Comparison of ENCODE assay signal across 25 cellular contexts in the genomic region with DNA sequence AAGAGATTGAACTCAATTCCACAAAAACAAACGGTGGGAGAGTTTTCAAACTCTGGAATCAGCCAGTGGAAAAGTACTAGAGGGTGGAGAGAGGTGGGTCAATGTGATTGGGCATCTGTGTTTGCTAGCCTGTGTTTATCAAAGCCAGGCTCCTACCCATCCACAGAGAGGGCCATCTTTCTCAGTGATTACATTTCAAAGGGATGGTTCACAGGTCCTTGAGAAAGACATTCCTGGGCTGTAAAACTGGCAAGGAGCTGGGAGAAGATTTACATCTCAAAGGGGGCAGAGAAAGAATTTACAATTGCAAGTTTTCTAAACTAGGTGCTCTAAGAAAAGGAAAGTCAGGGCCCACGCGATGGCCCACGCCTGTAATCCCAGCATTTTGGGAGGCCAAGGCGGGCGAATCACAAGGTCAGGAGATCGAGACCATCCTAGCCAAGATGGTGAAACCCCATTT.
DNase-seq lines count a peak whose midpoint lies in the region; TF ChIP-seq lines count a peak whose summit lies in the region.
"Had no signal": no experiment of that assay in that cellular context is flagged by ENCODE, and none has a peak within 500 bp of the region (broad histone marks: within the 10 kb centered on the region; RNA-seq: fewer than 3 reads in every experiment).

No MANE protein-coding gene starts in this region.

- no peak overlapping the region for H3K9ac ChIP-seq in H9 (ENCODE audit: extremely low read depth, insufficient read length, low read length)

- H3K9me3 Mint-ChIP-seq in H9 = peaks cover 27 to 33% of the 10 kb centered on the region in 2 experiments
- H3K9me3 Mint-ChIP-seq: activated T-helper 1 cell treated with anti-CD3 and anti-CD28 coated beads, Interleukin-12 subunit alpha, Interleukin-12 subunit beta, Interleukin-2, Interleukin-4 antibody, amounts not matched to agents 30 ng/mL and 10 ng/mL and 1 ng/mL, durations not matched to agents 14 hours and 24 hours and 36 hours had no signal

- no peak overlapping the region for H2AFZ ChIP-seq in H9 (ENCODE audit: low read length)

- H4K8ac ChIP-seq in H9 (replicated peaks; ENCODE audit: insufficient read length, low read depth, low read length) = no peak overlapping the region

- no peak overlapping the region for H3K18ac ChIP-seq in H9 (ENCODE audit: insufficient read length, low read depth, low read length)

- peak overlapping the region; percentile 92 to 99 (median 97) for H3K27ac Mint-ChIP-seq in H9
- H3K27ac Mint-ChIP-seq: activated T-helper 1 cell treated with anti-CD3 and anti-CD28 coated beads, Interleukin-12 subunit alpha, Interleukin-12 subunit beta, Interleukin-2, Interleukin-4 antibody, amounts not matched to agents 30 ng/mL and 10 ng/mL and 1 ng/mL, durations not matched to agents 14 hours and 24 hours and 36 hours; nephron; T-helper 17 cell had no signal

- peak; percentile 94 for DNase-seq in H9
- peak; percentile 4 for DNase-seq in astrocyte of the hippocampus (ENCODE audit: low read depth, low spot score)
- DNase-seq in iPS-NIHi7 (ENCODE audit: extremely low spot score) = peak; percentile 91
- DNase-seq in sigmoid colon = peak; percentile 68
- no peak for DNase-seq in stimulated activated CD4-positive, alpha-beta T cell treated with anti-CD3 and anti-CD28 coated beads, Interleukin-1b, Interleukin-23, amount 100 ng/mL, for 48 hours
- DNase-seq in DMS53 (lab: John Stamatoyannopoulos, UW) = no peak
- no peak for DNase-seq in NCI-H1436 treated with DMSO at 0.1 percent for 48 hours (lab: John Stamatoyannopoulos, UW)
- DNase-seq: activated CD4-positive, alpha-beta T cell treated with anti-CD3 and anti-CD28 coated beads for 4 hours; activated naive CD4-positive, alpha-beta T cell treated with anti-CD3 and anti-CD28 coated beads, Interleukin-2, amount 50 U/mL, for 16 hours; dorsolateral prefrontal cortex; foreskin keratinocyte; hippocampal formation; left colon; MG63; midbrain; NCI-H1436; NCI-H524; T-helper 17 cell; upper lobe of right lung had no signal

- no CpG with 5 or more reads among the region's 7 CpGs for WGBS in H9 (ENCODE audit: extremely low coverage, insufficient read length, low lambda C conversion rate)
- WGBS in sigmoid colon, 2 donors = 67 to 70% methylated on average over 7 of the region's 7 CpGs

- H3K4me1 ChIP-seq in H9 (ENCODE audit: insufficient read depth, low read length) = peaks cover 8% of the 10 kb centered on the region; the same call in 1 of the 2 replicates
- H3K4me1 ChIP-seq in sigmoid colon = peaks cover 0 to 43% (median 25%) of the 10 kb centered on the region in 4 donors
- H3K4me1 ChIP-seq: ascending aorta, foreskin keratinocyte had no signal

- peak overlapping the region in 1 of 2 experiments; percentile 39; a peak in 1 of 5 replicates for H3K4me3 Mint-ChIP-seq in H9
- H3K4me3 Mint-ChIP-seq: activated T-helper 1 cell treated with anti-CD3 and anti-CD28 coated beads, Interleukin-12 subunit alpha, Interleukin-12 subunit beta, Interleukin-2, Interleukin-4 antibody, amounts not matched to agents 30 ng/mL and 10 ng/mL and 1 ng/mL, durations not matched to agents 14 hours and 24 hours and 36 hours; central memory CD8-positive, alpha-beta T cell; nephron; T-helper 17 cell had no signal

- TF ChIP-seq EP300 in sigmoid colon (IDR thresholded peaks at IDR 0.05) = peak in 1 of 4 donors; percentile 38

- H4K20me1 ChIP-seq in H9 (ENCODE audit: control insufficient read depth, insufficient read depth, insufficient read length) = no peaks in the 10 kb centered on the region

- TF ChIP-seq POLR2A in sigmoid colon (IDR thresholded peaks at IDR 0.05) = no peak

- no peak overlapping the region for H2BK20ac ChIP-seq in H9 (ENCODE audit: low read depth, low read length, poor library complexity, severe bottlenecking)

- no peak overlapping the region for H4K91ac ChIP-seq in H9 (ENCODE audit: insufficient read length, low read depth, low read length)

- no peaks in the 10 kb centered on the region for H3K79me1 ChIP-seq in H9 (ENCODE audit: insufficient read depth, low read depth, low read length, poor library complexity, severe bottlenecking)

- TF ChIP-seq CTCF in H9 (conservative IDR thresholded peaks at IDR 0.05) (no peak), sigmoid colon (IDR thresholded peaks at IDR 0.05) (no peak)

- H3K27me3 ChIP-seq in H9 (ENCODE audit: insufficient read depth, low read length) (no peaks in the 10 kb centered on the region), sigmoid colon (no peaks in the 10 kb centered on the region)
- H3K27me3 ChIP-seq: ascending aorta, MG63, upper lobe of right lung had no signal

- no peak overlapping the region for H3T11ph ChIP-seq in H9 (ENCODE audit: low read length)

- intact Hi-C loops in sigmoid colon (cut with DNase I) = no loop called here

- no peak overlapping the region for H3K56ac ChIP-seq in H9 (ENCODE audit: insufficient read length, low read depth, low read length)

- no peak overlapping the region for H3K4ac ChIP-seq in H9 (ENCODE audit: low read depth, low read length)

- H3K27me3 Mint-ChIP-seq in H9 (ENCODE audit: low read depth) = no peaks in the 10 kb centered on the region; the same call in 1 of the 2 replicates

- no peak overlapping the region for H3K4me3 ChIP-seq in sigmoid colon
- H3K4me3 ChIP-seq: ascending aorta, dorsolateral prefrontal cortex, MG63, upper lobe of right lung had no signal

- no peaks in the 10 kb centered on the region for H3K36me3 ChIP-seq in sigmoid colon
- H3K36me3 ChIP-seq: ascending aorta, MG63, upper lobe of right lung had no signal

- H2AK5ac ChIP-seq in H9 (ENCODE audit: insufficient read length, low read length) = no peak overlapping the region

- H2BK120ac ChIP-seq in H9 (ENCODE audit: low read depth, low read length, poor library complexity, severe bottlenecking) = no peak overlapping the region

- peaks cover 38 to 41% of the 10 kb centered on the region in 2 experiments for H3K4me1 Mint-ChIP-seq in H9
- H3K4me1 Mint-ChIP-seq: nephron, T-helper 17 cell had no signal

- no peak overlapping the region for H4K5ac ChIP-seq in H9 (ENCODE audit: insufficient read length, low read depth, low read length)

- no peaks in the 10 kb centered on the region for H3K23me2 ChIP-seq in H9 (ENCODE audit: insufficient read length, low read depth, low read length, poor library complexity, severe bottlenecking)

- H3K36me3 Mint-ChIP-seq in H9 (ENCODE audit: insufficient read depth in 1 of 3, low read depth in 3 of 3) = peaks cover 19 to 39% (median 23%) of the 10 kb centered on the region in 3 experiments

- no peak overlapping the region for H3K23ac ChIP-seq in H9 (ENCODE audit: insufficient read length, low read depth, low read length)

- no peak overlapping the region for H2BK5ac ChIP-seq in H9 (ENCODE audit: insufficient read length, low read length)

- H3K9me3 ChIP-seq in H9 (ENCODE audit: control insufficient read depth, low read depth, low read length) (peaks cover 8% of the 10 kb centered on the region), sigmoid colon (no peaks in the 10 kb centered on the region)
- H3K9me3 ChIP-seq: ascending aorta, MG63, upper lobe of right lung had no signal

- H3K79me2 ChIP-seq in H9 (ENCODE audit: insufficient read depth, low read length) = no peaks in the 10 kb centered on the region

- no peak overlapping the region for H2BK12ac ChIP-seq in H9 (ENCODE audit: insufficient read length, low read depth, low read length)

- no peak overlapping the region for H3K14ac ChIP-seq in H9 (ENCODE audit: insufficient read depth, low read length)

- H2BK15ac ChIP-seq in H9 (ENCODE audit: low read depth, low read length) = no peak overlapping the region

- H3K4me2 ChIP-seq in H9 (ENCODE audit: insufficient read depth, insufficient read length, low read length) = no peak overlapping the region

- H3K27ac ChIP-seq in H9 (ENCODE audit: insufficient read length, low read depth, low read length) = peak overlapping the region; percentile 88
- peak overlapping the region; percentile 46 to 72 (median 64) for H3K27ac ChIP-seq in sigmoid colon
- H3K27ac ChIP-seq: ascending aorta, C4-2B, dorsolateral prefrontal cortex, epithelial cell of prostate, foreskin keratinocyte, upper lobe of right lung had no signal

Comparison
In these comparisons a context has a peak if more than half of its experiments do, and no peak if none do; other contexts are left out.
1. DNase-seq: peak in H9 (single experiment), astrocyte of the hippocampus (single experiment), iPS-NIHi7 (single experiment) and sigmoid colon (single experiment); none in stimulated activated CD4-positive, alpha-beta T cell treated with anti-CD3 and anti-CD28 coated beads, Interleukin-1b, Interleukin-23, amount 100 ng/mL, for 48 hours (single experiment), DMS53 (single experiment) and NCI-H1436 treated with DMSO at 0.1 percent for 48 hours (single experiment).